In genomic region chr5:100694100-100694499, GRCh38 we compare ENCODE assay signal across 13 cellular contexts.
"Had no signal": no experiment of that assay in that cellular context is flagged by ENCODE, and none has a peak within 500 bp of the region (broad histone marks: within the 10 kb centered on the region; RNA-seq: fewer than 3 reads in every experiment).

No MANE protein-coding gene starts in this region.

- DNase-seq: activated CD4-positive, alpha-beta T cell treated with anti-CD3 and anti-CD28 coated beads for 36 hours; activated CD8-positive, alpha-beta memory T cell treated with anti-CD3 and anti-CD28 coated beads, Interleukin-2, amount 50 U/mL, for 48 hours; activated CD8-positive, alpha-beta T cell treated with anti-CD3 and anti-CD28 coated beads, Interleukin-2, amount 10 ng/mL, durations not matched to agents 7 days and 5 days; activated naive CD4-positive, alpha-beta T cell; hypothalamus; kidney glomerular epithelial cell; stimulated activated CD4-positive, alpha-beta T cell treated with anti-CD3 and anti-CD28 coated beads, Interleukin-2, amount 100 ng/mL, for 48 hours; stimulated activated naive CD8-positive, alpha-beta T cell treated with anti-CD3 and anti-CD28 coated beads, Interleukin-15, Interleukin-2, amounts not matched to agents 100 U/mL and 50 U/mL, for 24 hours; upper lobe of right lung had no signal

- H3K27ac Mint-ChIP-seq: activated CD4-positive, alpha-beta T cell treated with anti-CD3 and anti-CD28 coated beads for 36 hours; activated CD8-positive, alpha-beta T cell treated with anti-CD3 and anti-CD28 coated beads, Interleukin-2, amount 10 ng/mL, durations not matched to agents 7 days and 5 days; activated T-helper 1 cell treated with anti-CD3 and anti-CD28 coated beads, Interleukin-12 subunit alpha, Interleukin-12 subunit beta, Interleukin-2, Interleukin-4 antibody, amounts not matched to agents 30 ng/mL and 10 ng/mL and 1 ng/mL, durations not matched to agents 14 hours and 24 hours and 36 hours; neural progenitor cell had no signal

- H3K4me3 ChIP-seq: ascending aorta, esophagus muscularis mucosa, neural progenitor cell, upper lobe of right lung had no signal

- H3K4me3 Mint-ChIP-seq: activated CD4-positive, alpha-beta T cell treated with anti-CD3 and anti-CD28 coated beads for 36 hours; activated CD8-positive, alpha-beta T cell treated with anti-CD3 and anti-CD28 coated beads, Interleukin-2, amount 10 ng/mL, durations not matched to agents 7 days and 5 days; activated T-helper 1 cell treated with anti-CD3 and anti-CD28 coated beads, Interleukin-12 subunit alpha, Interleukin-12 subunit beta, Interleukin-2, Interleukin-4 antibody, amounts not matched to agents 30 ng/mL and 10 ng/mL and 1 ng/mL, durations not matched to agents 14 hours and 24 hours and 36 hours; neural progenitor cell had no signal

- H3K4me1 Mint-ChIP-seq: activated CD4-positive, alpha-beta T cell treated with anti-CD3 and anti-CD28 coated beads for 36 hours; neural progenitor cell had no signal

- H3K9me3 Mint-ChIP-seq: activated T-helper 1 cell treated with anti-CD3 and anti-CD28 coated beads, Interleukin-12 subunit alpha, Interleukin-12 subunit beta, Interleukin-2, Interleukin-4 antibody, amounts not matched to agents 30 ng/mL and 10 ng/mL and 1 ng/mL, durations not matched to agents 14 hours and 24 hours and 36 hours; neural progenitor cell had no signal

- ATAC-seq: activated CD4-positive, alpha-beta T cell treated with anti-CD3 and anti-CD28 coated beads for 36 hours; activated CD8-positive, alpha-beta T cell treated with anti-CD3 and anti-CD28 coated beads, Interleukin-2, amount 10 ng/mL, durations not matched to agents 7 days and 5 days; stimulated activated naive CD8-positive, alpha-beta T cell treated with anti-CD3 and anti-CD28 coated beads, Interleukin-15, Interleukin-2, amounts not matched to agents 100 U/mL and 50 U/mL, for 24 hours; upper lobe of right lung had no signal

- H3K36me3 Mint-ChIP-seq: neural progenitor cell had no signal
